Comparison of ENCODE assay signal across 8 cellular contexts in genomic region chr2:113198048-113198789, GRCh38. TPM values are rescaled to one million over a fixed set of nuclear protein-coding genes. Genes with fewer than 3 reads are reported as not detected.
DNase-seq lines count a peak whose midpoint lies in the region; ATAC-seq, FAIRE-seq and TF ChIP-seq lines count a peak whose summit lies in the region.

No MANE protein-coding gene starts in this region.

- no peak for TF ChIP-seq POLR2A in testis (IDR thresholded peaks at IDR 0.05)

- no peak for FAIRE-seq in bronchial epithelial cell (lab: Jason Lieb, UNC)

- peak overlapping the region in 1 of 2 donors; percentile 90 for H3K27ac ChIP-seq in lung (ENCODE audit: low read depth in 1 of 2, low read length in 1 of 2)
- no peak overlapping the region for H3K27ac ChIP-seq in testis

- H3K4me3 ChIP-seq in bronchial epithelial cell (ENCODE audit: low read depth, low read length) (peak overlapping the region; percentile 53), lung (peak overlapping the region; percentile 70), testis (peak overlapping the region; percentile 75 to 86)

- H3K4me1 ChIP-seq in lung (ENCODE audit: control insufficient read depth in 2 of 2, insufficient read depth in 2 of 2, low read length in 2 of 2) (no peaks in the 10 kb centered on the region), testis (no peaks in the 10 kb centered on the region)

- ATAC-seq in HG03045 (IDR thresholded peaks at IDR 0.05; ENCODE audit: unreplicated experiment): peak; percentile 25
- no peak for ATAC-seq in lung (ENCODE audit: insufficient read depth, low FRiP score)
- no peak for ATAC-seq in GM19455 (IDR thresholded peaks at IDR 0.05; ENCODE audit: unreplicated experiment)

- intact Hi-C loops in testis (cut with DNase I; ENCODE audit: low total_unique reads): no loop called here

- H3K27me3 ChIP-seq in bronchial epithelial cell (ENCODE audit: control insufficient read depth, insufficient read depth, low read length) (no peaks in the 10 kb centered on the region), lung (ENCODE audit: control insufficient read depth, insufficient read depth) (no peaks in the 10 kb centered on the region), testis (no peaks in the 10 kb centered on the region)

- TF ChIP-seq CTCF in bronchial epithelial cell (IDR thresholded peaks at IDR 0.05; ENCODE audit: insufficient read depth, low read length, severe bottlenecking): no peak
- TF ChIP-seq CTCF in lung (IDR thresholded peaks at IDR 0.05; ENCODE audit: control extremely low read depth, extremely low read depth): no peak
- no peak for TF ChIP-seq CTCF in testis (IDR thresholded peaks at IDR 0.05)

- H3K36me3 ChIP-seq in bronchial epithelial cell (ENCODE audit: control insufficient read depth, insufficient read depth, low read length) (peaks cover 18% of the 10 kb centered on the region), lung (ENCODE audit: control insufficient read depth in 2 of 2, insufficient read depth in 2 of 2, low read length in 2 of 2) (peaks cover 0 to 14% of the 10 kb centered on the region in 2 donors), testis (ENCODE audit: low read depth, missing control alignments) (no peaks in the 10 kb centered on the region)

- no peak for DNase-seq in bronchial epithelial cell (ENCODE audit: low read depth)
- no peak for DNase-seq in lung (ENCODE audit: low spot score)
- no peak for DNase-seq in testis
- no peak for DNase-seq in D341Med (ENCODE audit: low spot score)
- DNase-seq in activated CD4-positive, alpha-beta T cell treated with anti-CD3 and anti-CD28 coated beads, Interleukin-2, amount 50 U/mL, for 4 hours: no peak
- no peak for DNase-seq in GDM1 (lab: John Stamatoyannopoulos, UW)

- 62 to 75% methylated on average over 28 to 32 of the region's 32 CpGs for WGBS in lung, 2 donors
- 47 to 68% methylated on average over 24 to 32 of the region's 32 CpGs for WGBS in testis, 2 donors

- H3K9me3 ChIP-seq in lung (ENCODE audit: control insufficient read depth in 2 of 2, insufficient read depth in 1 of 2, low read length in 1 of 2) (no peaks in the 10 kb centered on the region), testis (no peaks in the 10 kb centered on the region)

RNA-seq across cellular contexts. Expression of gene PSD4, which starts 24.4 kb away (rescaled TPM):
- 25.0 and 27.0 TPM in 2 replicates for total RNA-seq in bronchial epithelial cell
- 10 to 100 TPM; 29.6 to 48.1 TPM for total RNA-seq in lung
- polyA plus RNA-seq in lung: 10 to 100 TPM; 20.9 to 28.5 TPM
- total RNA-seq in testis: 10 to 100 TPM; 18.7 to 35.9 TPM
- 22.8 TPM for polyA plus RNA-seq in testis (ENCODE audit: insufficient read depth, low read depth, low replicate concordance)
